25 cellular contexts compared by ENCODE assay signal in genomic region chr1:20028726-20029125, GRCh38. TPM values are rescaled to one million over a fixed set of nuclear protein-coding genes. Genes with fewer than 3 reads are reported as not detected.
"Had no signal": no experiment of that assay in that cellular context is flagged by ENCODE, and none has a peak within 500 bp of the region (broad histone marks: within the 10 kb centered on the region; RNA-seq: fewer than 3 reads in every experiment).

No MANE protein-coding gene starts in this region.

- ATAC-seq: esophagus mucosa; gastroesophageal sphincter; lower lobe of right lung; natural killer cell treated with Interleukin-12 subunit alpha and Interleukin-12 subunit beta and Interleukin-15 and Interleukin-18, amount 100 ng/mL, for 72 hours; pancreas; stimulated activated memory B cell treated with anti-CD40 and anti-IgM and Interleukin-4, amounts not matched to agents 10 μg/mL and 1 μg/mL and 100 μg/mL, for 72 hours had no signal

- H3K36me3 ChIP-seq: gastroesophageal sphincter, lower lobe of right lung, neural progenitor cell, pancreas, right lobe of liver, spleen, transverse colon had no signal

- DNase-seq: central memory CD4-positive, alpha-beta T cell; cortex of kidney; dorsolateral prefrontal cortex; effector CD8-positive, alpha-beta T cell; foreskin fibroblast; hypothalamus; kidney glomerular epithelial cell; lower lobe of right lung; midbrain; nucleus accumbens; pancreas; right lobe of liver; spleen; stimulated activated CD4-positive, alpha-beta T cell treated with anti-CD3 and anti-CD28 coated beads, Interleukin-15, amount 100 ng/mL, for 24 hours; stimulated activated CD4-positive, alpha-beta T cell treated with anti-CD3 and anti-CD28 coated beads, Interleukin-1b, Interleukin-23, amount 100 ng/mL, for 48 hours; stimulated activated CD4-positive, alpha-beta T cell treated with anti-CD3 and anti-CD28 coated beads, Interleukin-4, amount 100 ng/mL, for 24 hours; transverse colon had no signal

- H3K27ac ChIP-seq: dorsolateral prefrontal cortex, gastroesophageal sphincter, lower lobe of right lung, neural progenitor cell, pancreas, right lobe of liver, spleen, transverse colon had no signal

- H3K27me3 ChIP-seq: neural progenitor cell, pancreas, right lobe of liver had no signal

- H3K4me3 ChIP-seq: dorsolateral prefrontal cortex, gastroesophageal sphincter, lower lobe of right lung, neural progenitor cell, pancreas, spleen, transverse colon had no signal

- H3K4me1 ChIP-seq: gastroesophageal sphincter, lower lobe of right lung, neural progenitor cell, pancreas, right lobe of liver, spleen, transverse colon had no signal

- H3K9me3 ChIP-seq: lower lobe of right lung, pancreas, right lobe of liver, transverse colon had no signal

RNA-seq across cellular contexts. Expression of gene PLA2G5, which starts 41.3 kb away (rescaled TPM):
- total RNA-seq: chondrocyte; natural killer cell treated with Interleukin-12 subunit alpha and Interleukin-12 subunit beta and Interleukin-15 and Interleukin-18, amount 100 ng/mL, for 72 hours; progenitor cell of endocrine pancreas had no signal

RNA-seq across cellular contexts. Expression of gene PLA2G2A, which starts 49.3 kb away (rescaled TPM):
- total RNA-seq: chondrocyte; natural killer cell treated with Interleukin-12 subunit alpha and Interleukin-12 subunit beta and Interleukin-15 and Interleukin-18, amount 100 ng/mL, for 72 hours; temporal lobe had no signal
